ENCODE assay signal across 1 cellular context in genomic region chr17:82450357-82451106, GRCh38.
TF ChIP-seq lines count a peak whose summit lies in the region.

CYBC1 (minus strand) TSS chr17:82450752; CDS start chr17:82449254, 1,498 bp downstream.

TF ChIP-seq in HepG2, 621 proteins besides CTCF, POLR2A, EP300 and RAD21 (continued from another document and continues in another):
- TF ChIP-seq, protein P1, sequence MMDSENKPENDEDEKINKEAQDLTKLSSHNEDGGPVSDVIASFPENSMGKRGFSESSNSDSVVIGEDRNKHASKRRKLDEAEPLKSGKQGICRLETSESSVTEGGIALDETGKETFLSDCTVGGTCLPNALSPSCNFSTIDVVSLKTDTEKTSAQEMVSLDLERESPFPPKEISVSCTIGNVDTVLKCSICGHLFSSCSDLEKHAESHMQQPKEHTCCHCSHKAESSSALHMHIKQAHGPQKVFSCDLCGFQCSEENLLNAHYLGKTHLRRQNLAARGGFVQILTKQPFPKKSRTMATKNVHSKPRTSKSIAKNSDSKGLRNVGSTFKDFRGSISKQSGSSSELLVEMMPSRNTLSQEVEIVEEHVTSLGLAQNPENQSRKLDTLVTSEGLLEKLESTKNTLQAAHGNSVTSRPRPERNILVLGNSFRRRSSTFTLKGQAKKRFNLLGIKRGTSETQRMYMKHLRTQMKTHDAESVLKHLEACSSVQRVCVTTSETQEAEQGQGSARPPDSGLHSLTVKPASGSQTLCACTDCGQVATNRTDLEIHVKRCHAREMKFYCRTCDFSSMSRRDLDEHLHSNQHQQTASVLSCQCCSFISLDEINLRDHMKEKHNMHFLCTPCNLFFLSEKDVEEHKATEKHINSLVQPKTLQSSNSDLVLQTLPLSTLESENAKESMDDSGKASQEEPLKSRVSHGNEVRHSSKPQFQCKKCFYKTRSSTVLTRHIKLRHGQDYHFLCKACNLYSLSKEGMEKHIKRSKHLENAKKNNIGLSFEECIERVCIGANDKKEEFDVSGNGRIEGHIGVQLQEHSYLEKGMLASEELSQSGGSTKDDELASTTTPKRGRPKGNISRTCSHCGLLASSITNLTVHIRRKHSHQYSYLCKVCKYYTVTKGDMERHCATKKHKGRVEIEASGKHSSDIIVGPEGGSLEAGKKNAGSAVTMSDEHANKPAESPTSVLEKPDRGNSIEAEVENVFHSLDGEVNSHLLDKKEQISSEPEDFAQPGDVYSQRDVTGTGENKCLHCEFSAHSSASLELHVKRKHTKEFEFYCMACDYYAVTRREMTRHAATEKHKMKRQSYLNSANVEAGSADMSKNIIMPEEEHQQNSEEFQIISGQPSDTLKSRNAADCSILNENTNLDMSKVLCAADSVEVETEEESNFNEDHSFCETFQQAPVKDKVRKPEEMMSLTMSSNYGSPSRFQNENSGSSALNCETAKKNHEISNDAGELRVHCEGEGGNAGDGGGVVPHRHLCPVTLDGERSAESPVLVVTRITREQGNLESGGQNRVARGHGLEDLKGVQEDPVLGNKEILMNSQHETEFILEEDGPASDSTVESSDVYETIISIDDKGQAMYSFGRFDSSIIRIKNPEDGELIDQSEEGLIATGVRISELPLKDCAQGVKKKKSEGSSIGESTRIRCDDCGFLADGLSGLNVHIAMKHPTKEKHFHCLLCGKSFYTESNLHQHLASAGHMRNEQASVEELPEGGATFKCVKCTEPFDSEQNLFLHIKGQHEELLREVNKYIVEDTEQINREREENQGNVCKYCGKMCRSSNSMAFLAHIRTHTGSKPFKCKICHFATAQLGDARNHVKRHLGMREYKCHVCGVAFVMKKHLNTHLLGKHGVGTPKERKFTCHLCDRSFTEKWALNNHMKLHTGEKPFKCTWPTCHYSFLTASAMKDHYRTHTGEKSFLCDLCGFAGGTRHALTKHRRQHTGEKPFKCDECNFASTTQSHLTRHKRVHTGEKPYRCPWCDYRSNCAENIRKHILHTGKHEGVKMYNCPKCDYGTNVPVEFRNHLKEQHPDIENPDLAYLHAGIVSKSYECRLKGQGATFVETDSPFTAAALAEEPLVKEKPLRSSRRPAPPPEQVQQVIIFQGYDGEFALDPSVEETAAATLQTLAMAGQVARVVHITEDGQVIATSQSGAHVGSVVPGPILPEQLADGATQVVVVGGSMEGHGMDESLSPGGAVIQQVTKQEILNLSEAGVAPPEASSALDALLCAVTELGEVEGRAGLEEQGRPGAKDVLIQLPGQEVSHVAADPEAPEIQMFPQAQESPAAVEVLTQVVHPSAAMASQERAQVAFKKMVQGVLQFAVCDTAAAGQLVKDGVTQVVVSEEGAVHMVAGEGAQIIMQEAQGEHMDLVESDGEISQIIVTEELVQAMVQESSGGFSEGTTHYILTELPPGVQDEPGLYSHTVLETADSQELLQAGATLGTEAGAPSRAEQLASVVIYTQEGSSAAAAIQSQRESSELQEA (CRISPR knock-in tag; IDR thresholded peaks at IDR 0.05; ENCODE audit: not compliant biosample characterization): peak; percentile 59
- TF ChIP-seq AHR (CRISPR knock-in tag; IDR thresholded peaks at IDR 0.05) (peak; percentile 42; the same call in 1 of the 2 replicates), RFX5 (IDR thresholded peaks at IDR 0.05; ENCODE audit: low read depth, low read length) (0 out of 2 replicates have a peak, but pooled peaks have one; percentile 32), ADNP (CRISPR knock-in tag; IDR thresholded peaks at IDR 0.05) (no peak), ZKSCAN8 (CRISPR knock-in tag; IDR thresholded peaks at IDR 0.05; ENCODE audit: borderline replicate concordance) (peak; percentile 56; the same call in 1 of the 2 replicates), ZNF160 (CRISPR knock-in tag; IDR thresholded peaks at IDR 0.05) (peak; percentile 83; the same call in 1 of the 2 replicates), KLF15 (CRISPR knock-in tag; IDR thresholded peaks at IDR 0.05; ENCODE audit: borderline replicate concordance) (peak; percentile 37; the same call in 1 of the 2 replicates), KMT2A (CRISPR knock-in tag; IDR thresholded peaks at IDR 0.05) (peak; percentile 84; the same call in 1 of the 2 replicates), ZFP1 (CRISPR knock-in tag; IDR thresholded peaks at IDR 0.05) (0 out of 2 replicates have a peak, but pooled peaks have one; percentile 59), TRIM24 (CRISPR knock-in tag; IDR thresholded peaks at IDR 0.05) (no peak), NR0B2 (CRISPR knock-in tag; IDR thresholded peaks at IDR 0.05) (peak; percentile 93; the same call in 1 of the 2 replicates), NFE2 (CRISPR knock-in tag; IDR thresholded peaks at IDR 0.05) (no peak), ZNF619 (CRISPR knock-in tag; IDR thresholded peaks at IDR 0.05) (peak; percentile 70; the same call in 1 of the 2 replicates), GTF2F1 (IDR thresholded peaks at IDR 0.05; ENCODE audit: low read length) (no peak), GABPB1 (CRISPR knock-in tag; IDR thresholded peaks at IDR 0.05) (peak; percentile 93), PHF20 (CRISPR knock-in tag; IDR thresholded peaks at IDR 0.05) (peak; percentile 93), GLI4 (CRISPR knock-in tag; IDR thresholded peaks at IDR 0.05; ENCODE audit: borderline replicate concordance) (peak; percentile 69; the same call in 1 of the 2 replicates), MAF1 (CRISPR knock-in tag; IDR thresholded peaks at IDR 0.05; ENCODE audit: borderline replicate concordance) (no peak; the same call in 1 of the 2 replicates), SMYD3 (CRISPR knock-in tag; IDR thresholded peaks at IDR 0.05) (peak; percentile 76; the same call in 1 of the 2 replicates), SYNCRIP (IDR thresholded peaks at IDR 0.05; ENCODE audit: insufficient read depth, low read depth, low read length) (no peak), MIER3 (CRISPR knock-in tag; IDR thresholded peaks at IDR 0.05; ENCODE audit: borderline replicate concordance) (peak; percentile 10; the same call in 1 of the 2 replicates), EZH2 (conservative IDR thresholded peaks at IDR 0.05; ENCODE audit: low read depth, low read length) (no peak), ZNF468 (CRISPR knock-in tag; IDR thresholded peaks at IDR 0.05) (0 out of 2 replicates have a peak, but pooled peaks have one; percentile 17), ZNF766 (CRISPR knock-in tag; IDR thresholded peaks at IDR 0.05; ENCODE audit: borderline replicate concordance) (peak; percentile 60; the same call in 1 of the 2 replicates), ZBTB39 (CRISPR knock-in tag; IDR thresholded peaks at IDR 0.05) (peak; percentile 66; the same call in 1 of the 2 replicates), ZFY (CRISPR knock-in tag; IDR thresholded peaks at IDR 0.05) (peak; percentile 92), TOPORS (CRISPR knock-in tag; IDR thresholded peaks at IDR 0.05) (peak; percentile 83), ZFP41 (CRISPR knock-in tag; IDR thresholded peaks at IDR 0.05; ENCODE audit: borderline replicate concordance) (no peak; the same call in 1 of the 2 replicates), HHEX (CRISPR knock-in tag; IDR thresholded peaks at IDR 0.05) (no peak), TCF12 (IDR thresholded peaks at IDR 0.05) (no peak), TCF12 (CRISPR knock-in tag; IDR thresholded peaks at IDR 0.05) (peak; percentile 73; the same call in 1 of the 2 replicates), ZNF761 (CRISPR knock-in tag; conservative IDR thresholded peaks at IDR 0.05) (0 out of 2 replicates have a peak, but pooled peaks have one; percentile 59), MZF1 (CRISPR knock-in tag; IDR thresholded peaks at IDR 0.05; ENCODE audit: borderline replicate concordance) (no peak), WIZ (CRISPR knock-in tag; IDR thresholded peaks at IDR 0.05) (0 out of 2 replicates have a peak, but pooled peaks have one; percentile 22), KDM5B (CRISPR knock-in tag; IDR thresholded peaks at IDR 0.05; ENCODE audit: borderline replicate concordance) (peak; percentile 92; the same call in 1 of the 2 replicates), ARHGAP35 (CRISPR knock-in tag; IDR thresholded peaks at IDR 0.05; ENCODE audit: borderline replicate concordance) (peak; percentile 75; the same call in 1 of the 2 replicates), CBFB (CRISPR knock-in tag; IDR thresholded peaks at IDR 0.05) (peak; percentile 57; the same call in 1 of the 2 replicates), FOXA3 (CRISPR knock-in tag; IDR thresholded peaks at IDR 0.05) (0 out of 2 replicates have a peak, but pooled peaks have one; percentile 42), SRSF1 (optimal IDR thresholded peaks at IDR 0.05; ENCODE audit: low read depth, low read length) (peak; percentile 24), ZFP36L1 (CRISPR knock-in tag; IDR thresholded peaks at IDR 0.05) (0 out of 2 replicates have a peak, but pooled peaks have one; percentile 64), UBTF (CRISPR knock-in tag; IDR thresholded peaks at IDR 0.05) (peak; percentile 83; the same call in 1 of the 2 replicates), NR3C1 (CRISPR knock-in tag; IDR thresholded peaks at IDR 0.05) (no peak), PLSCR1 (CRISPR knock-in tag; IDR thresholded peaks at IDR 0.05; ENCODE audit: borderline replicate concordance) (no peak), ZNF256 (CRISPR knock-in tag; conservative IDR thresholded peaks at IDR 0.05) (no peak), ZNF607 (CRISPR knock-in tag; IDR thresholded peaks at IDR 0.05; ENCODE audit: borderline replicate concordance) (peak; percentile 88), ZNF496 (CRISPR knock-in tag; IDR thresholded peaks at IDR 0.05; ENCODE audit: insufficient replicate concordance) (no peak)
- TF ChIP-seq, protein P2, sequence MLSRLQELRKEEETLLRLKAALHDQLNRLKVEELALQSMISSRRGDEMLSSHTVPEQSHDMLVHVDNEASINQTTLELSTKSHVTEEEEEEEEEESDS (CRISPR knock-in tag; IDR thresholded peaks at IDR 0.05; ENCODE audit: borderline replicate concordance): 0 out of 2 replicates have a peak, but pooled peaks have one; percentile 83
- TF ChIP-seq, protein P3, sequence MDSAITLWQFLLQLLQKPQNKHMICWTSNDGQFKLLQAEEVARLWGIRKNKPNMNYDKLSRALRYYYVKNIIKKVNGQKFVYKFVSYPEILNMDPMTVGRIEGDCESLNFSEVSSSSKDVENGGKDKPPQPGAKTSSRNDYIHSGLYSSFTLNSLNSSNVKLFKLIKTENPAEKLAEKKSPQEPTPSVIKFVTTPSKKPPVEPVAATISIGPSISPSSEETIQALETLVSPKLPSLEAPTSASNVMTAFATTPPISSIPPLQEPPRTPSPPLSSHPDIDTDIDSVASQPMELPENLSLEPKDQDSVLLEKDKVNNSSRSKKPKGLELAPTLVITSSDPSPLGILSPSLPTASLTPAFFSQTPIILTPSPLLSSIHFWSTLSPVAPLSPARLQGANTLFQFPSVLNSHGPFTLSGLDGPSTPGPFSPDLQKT (CRISPR knock-in tag; IDR thresholded peaks at IDR 0.05; ENCODE audit: borderline replicate concordance): peak; percentile 86; the same call in 1 of the 2 replicates
- TF ChIP-seq, protein P4, sequence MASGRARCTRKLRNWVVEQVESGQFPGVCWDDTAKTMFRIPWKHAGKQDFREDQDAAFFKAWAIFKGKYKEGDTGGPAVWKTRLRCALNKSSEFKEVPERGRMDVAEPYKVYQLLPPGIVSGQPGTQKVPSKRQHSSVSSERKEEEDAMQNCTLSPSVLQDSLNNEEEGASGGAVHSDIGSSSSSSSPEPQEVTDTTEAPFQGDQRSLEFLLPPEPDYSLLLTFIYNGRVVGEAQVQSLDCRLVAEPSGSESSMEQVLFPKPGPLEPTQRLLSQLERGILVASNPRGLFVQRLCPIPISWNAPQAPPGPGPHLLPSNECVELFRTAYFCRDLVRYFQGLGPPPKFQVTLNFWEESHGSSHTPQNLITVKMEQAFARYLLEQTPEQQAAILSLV (CRISPR knock-in tag; IDR thresholded peaks at IDR 0.05; ENCODE audit: borderline replicate concordance): peak; percentile 98; the same call in 1 of the 2 replicates
- TF ChIP-seq, protein P5, sequence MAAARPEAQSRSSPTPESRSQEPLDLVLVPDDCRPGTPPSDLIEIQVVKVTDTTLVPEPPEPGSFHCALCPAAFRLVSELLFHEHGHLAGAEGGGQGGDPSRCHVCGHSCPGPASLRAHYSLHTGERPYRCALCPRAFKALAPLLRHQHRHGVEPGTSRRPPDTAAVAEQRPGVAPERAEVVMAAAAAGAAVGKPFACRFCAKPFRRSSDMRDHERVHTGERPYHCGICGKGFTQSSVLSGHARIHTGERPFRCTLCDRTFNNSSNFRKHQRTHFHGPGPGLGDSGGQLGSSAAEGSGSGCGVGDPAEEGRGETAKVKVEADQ (CRISPR knock-in tag; IDR thresholded peaks at IDR 0.05; ENCODE audit: borderline replicate concordance): peak; percentile 57; the same call in 1 of the 2 replicates
